In the genomic region with DNA sequence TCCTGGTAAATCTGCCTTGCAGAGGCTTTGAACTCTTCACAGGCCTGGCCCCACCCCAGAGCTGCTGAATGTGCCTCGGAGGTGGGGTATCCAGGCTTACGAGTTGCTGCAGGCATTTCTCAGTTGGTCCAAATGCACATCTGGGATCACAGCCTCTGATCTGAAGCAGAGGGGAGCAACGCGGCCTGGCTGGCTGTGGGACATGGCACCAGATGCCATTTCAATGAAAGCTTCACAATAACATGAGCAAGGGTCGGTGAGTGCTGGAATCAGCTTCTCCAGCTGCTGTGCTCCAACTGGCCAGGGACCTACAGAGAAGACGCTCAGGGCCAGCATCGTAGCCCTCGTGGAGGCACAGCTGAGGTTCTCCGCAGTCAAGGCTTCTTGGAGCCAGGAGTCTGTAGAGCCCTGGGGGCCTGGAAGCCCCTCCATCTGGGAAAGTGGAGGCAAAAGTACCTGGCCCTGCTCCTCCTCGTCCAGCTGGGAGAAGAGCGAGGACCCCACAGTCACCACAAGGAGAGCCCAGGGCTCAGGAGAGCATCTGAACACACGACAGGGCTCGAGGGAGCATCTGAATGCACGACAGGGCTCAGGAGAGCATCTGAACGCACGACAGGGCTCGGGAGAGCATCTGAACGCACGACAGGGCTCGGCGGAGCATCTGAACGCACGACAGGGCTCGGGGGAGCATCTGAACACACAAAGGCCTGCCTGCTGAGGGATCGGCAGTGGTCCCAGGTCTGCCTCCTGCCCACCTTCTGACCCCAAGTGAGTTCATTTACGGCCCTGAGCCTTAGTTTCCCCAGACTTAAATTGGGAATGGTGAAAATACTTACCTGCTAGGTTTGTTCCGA, we compare ENCODE assay signal across 20 cellular contexts.
A peak's percentile ranks its signal among the peaks of the same experiment; 100 is the strongest.
DNase-seq lines count a peak whose midpoint lies in the region; TF ChIP-seq lines count a peak whose summit lies in the region.
"Had no signal": no experiment of that assay in that cellular context is flagged by ENCODE, and none has a peak within 500 bp of the region (broad histone marks: within the 10 kb centered on the region; RNA-seq: fewer than 3 reads in every experiment).

No MANE protein-coding gene starts in this region.

- H3K4me3 Mint-ChIP-seq in activated naive CD4-positive, alpha-beta T cell treated with anti-CD3 and anti-CD28 coated beads, Interleukin-2, amount 10 ng/mL, durations not matched to agents 7 days and 5 days: no peak overlapping the region
- H3K4me3 Mint-ChIP-seq: activated CD4-positive, alpha-beta T cell treated with anti-CD3 and anti-CD28 coated beads for 36 hours; activated naive CD4-positive, alpha-beta T cell treated with anti-CD3 and anti-CD28 coated beads, Interleukin-2, amount 50 U/mL, for 24 hours; dendritic cell treated with granulocyte-macrophage colony-stimulating factor and Interleukin-4, amounts not matched to agents 40 ng/mL and 50 ng/mL, for 4 days had no signal

- no peak overlapping the region for H3K27ac ChIP-seq in colonic mucosa
- peak overlapping the region; percentile 40 to 59 for H3K27ac ChIP-seq in prostate gland
- H3K27ac ChIP-seq: A549, foreskin keratinocyte, left lung had no signal

- H3K36me3 Mint-ChIP-seq in activated naive CD4-positive, alpha-beta T cell treated with anti-CD3 and anti-CD28 coated beads, Interleukin-2, amount 10 ng/mL, durations not matched to agents 7 days and 5 days: peaks cover 1% of the 10 kb centered on the region

- TF ChIP-seq CTCF in colonic mucosa (IDR thresholded peaks at IDR 0.05) (no peak), prostate gland (IDR thresholded peaks at IDR 0.05) (no peak)

- no peak for TF ChIP-seq POLR2A in prostate gland (IDR thresholded peaks at IDR 0.05)

- H3K4me3 ChIP-seq in colonic mucosa: no peak overlapping the region
- H3K4me3 ChIP-seq in prostate gland: no peak overlapping the region
- H3K4me3 ChIP-seq: A549, left lung had no signal

- H3K9me3 ChIP-seq in colonic mucosa (no peaks in the 10 kb centered on the region), prostate gland (no peaks in the 10 kb centered on the region)
- H3K9me3 ChIP-seq: A549 had no signal

- peak; percentile 14 for DNase-seq in activated naive CD4-positive, alpha-beta T cell treated with anti-CD3 and anti-CD28 coated beads, Interleukin-2, amount 10 ng/mL, durations not matched to agents 7 days and 5 days
- DNase-seq in activated naive CD4-positive, alpha-beta T cell treated with anti-CD3 and anti-CD28 coated beads, Interleukin-2, amount 50 U/mL, for 16 hours: no peak
- DNase-seq in colonic mucosa (peak; percentile 9), prostate gland (ENCODE audit: low spot score) (no peak), ureter (ENCODE audit: low spot score) (peak; percentile 37), dedifferentiated amniotic fluid mesenchymal stem cell (ENCODE audit: extremely low spot score) (no peak), NCI-H2029 treated with DMSO at 0.1 percent for 48 hours (lab: John Stamatoyannopoulos, UW) (no peak), T1000 (lab: John Stamatoyannopoulos, UW) (no peak)
- DNase-seq: activated CD4-positive, alpha-beta T cell treated with anti-CD3 and anti-CD28 coated beads for 36 hours; activated T-cell treated with anti-CD3 and anti-CD28 coated beads for 4 hours; C1 segment of cervical spinal cord; NCI-H1105; NCI-H2107; NCI-H524; nucleus accumbens had no signal

- peaks cover 19% of the 10 kb centered on the region for H3K27me3 Mint-ChIP-seq in activated naive CD4-positive, alpha-beta T cell treated with anti-CD3 and anti-CD28 coated beads, Interleukin-2, amount 10 ng/mL, durations not matched to agents 7 days and 5 days

- H3K27me3 ChIP-seq in colonic mucosa (no peaks in the 10 kb centered on the region), prostate gland (replicated peaks; ENCODE audit: insufficient read depth) (no peaks in the 10 kb centered on the region)
- H3K27me3 ChIP-seq: foreskin keratinocyte had no signal

- H3K4me1 Mint-ChIP-seq in activated naive CD4-positive, alpha-beta T cell treated with anti-CD3 and anti-CD28 coated beads, Interleukin-2, amount 10 ng/mL, durations not matched to agents 7 days and 5 days: peaks cover 3% of the 10 kb centered on the region
- H3K4me1 Mint-ChIP-seq: activated CD4-positive, alpha-beta T cell treated with anti-CD3 and anti-CD28 coated beads for 36 hours; activated naive CD4-positive, alpha-beta T cell treated with anti-CD3 and anti-CD28 coated beads, Interleukin-2, amount 50 U/mL, for 24 hours had no signal

- H3K36me3 ChIP-seq in colonic mucosa: no peaks in the 10 kb centered on the region
- H3K36me3 ChIP-seq in prostate gland: no peaks in the 10 kb centered on the region
- H3K36me3 ChIP-seq: left lung had no signal

- 90% methylated on average over 24 of the region's 27 CpGs for WGBS in prostate gland

- no peak overlapping the region for H3K27ac Mint-ChIP-seq in activated naive CD4-positive, alpha-beta T cell treated with anti-CD3 and anti-CD28 coated beads, Interleukin-2, amount 10 ng/mL, durations not matched to agents 7 days and 5 days
- H3K27ac Mint-ChIP-seq: activated CD4-positive, alpha-beta T cell treated with anti-CD3 and anti-CD28 coated beads for 36 hours; activated naive CD4-positive, alpha-beta T cell treated with anti-CD3 and anti-CD28 coated beads, Interleukin-2, amount 50 U/mL, for 24 hours; dendritic cell treated with granulocyte-macrophage colony-stimulating factor and Interleukin-4, amounts not matched to agents 40 ng/mL and 50 ng/mL, for 4 days had no signal

- H3K9me3 Mint-ChIP-seq in activated naive CD4-positive, alpha-beta T cell treated with anti-CD3 and anti-CD28 coated beads, Interleukin-2, amount 10 ng/mL, durations not matched to agents 7 days and 5 days: peaks cover 4% of the 10 kb centered on the region

- no peak overlapping the region for H3K9ac ChIP-seq in colonic mucosa (ENCODE audit: low read depth in 2 of 2, low read length in 2 of 2)

- intact Hi-C loops in colonic mucosa (cut with DNase I): no loop called here
- intact Hi-C loops in prostate gland (cut with DNase I): no loop called here

- H3K4me1 ChIP-seq in colonic mucosa: no peaks in the 10 kb centered on the region
- H3K4me1 ChIP-seq in prostate gland (replicated peaks): peaks cover 6% of the 10 kb centered on the region
- H3K4me1 ChIP-seq: A549, left lung had no signal

- CTCF ChIA-PET in activated naive CD4-positive, alpha-beta T cell treated with anti-CD3 and anti-CD28 coated beads, Interleukin-2, amount 10 ng/mL, durations not matched to agents 7 days and 5 days (lab: Charles Lee): no interaction called here

Comparison
In these comparisons a context has a peak if more than half of its experiments do, and no peak if none do; other contexts are left out.
1. DNase-seq: peak in activated naive CD4-positive, alpha-beta T cell treated with anti-CD3 and anti-CD28 coated beads, Interleukin-2, amount 10 ng/mL, durations not matched to agents 7 days and 5 days (single experiment), colonic mucosa (single experiment) and ureter (single experiment); none in activated naive CD4-positive, alpha-beta T cell treated with anti-CD3 and anti-CD28 coated beads, Interleukin-2, amount 50 U/mL, for 16 hours (single experiment), prostate gland (single experiment), dedifferentiated amniotic fluid mesenchymal stem cell (single experiment), NCI-H2029 treated with DMSO at 0.1 percent for 48 hours (single experiment) and T1000 (single experiment).